Comparison of ENCODE assay signal across 17 cellular contexts in the genomic region with DNA sequence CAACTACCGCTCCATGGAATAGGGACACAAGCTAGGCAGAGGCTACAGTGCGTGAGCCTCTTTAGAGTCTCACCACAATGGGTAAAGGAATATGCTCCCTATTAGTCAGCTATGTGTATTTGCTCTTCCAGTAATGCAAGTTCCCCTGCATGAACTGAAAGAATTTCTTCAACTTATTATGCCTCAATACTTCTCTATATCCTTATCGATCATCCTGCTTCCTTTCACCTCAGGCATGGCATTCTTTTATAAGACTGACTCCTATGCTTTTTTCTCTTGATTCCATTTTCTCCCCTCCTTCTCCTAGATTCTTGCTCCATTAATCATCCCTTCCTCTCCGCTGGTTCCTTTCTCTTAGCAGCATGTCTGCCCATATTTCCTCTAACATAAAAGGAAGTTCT.
A peak's percentile ranks its signal among the peaks of the same experiment; 100 is the strongest.
DNase-seq lines count a peak whose midpoint lies in the region; FAIRE-seq and TF ChIP-seq lines count a peak whose summit lies in the region.
"Had no signal": no experiment of that assay in that cellular context is flagged by ENCODE, and none has a peak within 500 bp of the region (broad histone marks: within the 10 kb centered on the region; RNA-seq: fewer than 3 reads in every experiment).

No MANE protein-coding gene starts in this region.

- BruUV-seq in mammary epithelial cell (replicated peaks; lab: Mats Ljungman, UMichigan): no TSS peak

- H3K9ac ChIP-seq in mammary epithelial cell (ENCODE audit: insufficient read depth, low read length): no peak overlapping the region

- 95% methylated on average over 4 of the region's 4 CpGs for WGBS in mammary epithelial cell (ENCODE audit: low coverage, missing lambda C conversion rate)
- 78 to 88% (median 87%) methylated on average over 4 of the region's 4 CpGs for WGBS in adrenal gland, 4 donors

- H3K4me3 ChIP-seq in mammary epithelial cell (replicated peaks in 1 of 3; ENCODE audit: insufficient read depth in 1 of 3, low read depth in 2 of 3, low read length in 3 of 3): no peak overlapping the region
- H3K4me3 ChIP-seq in adrenal gland: no peak overlapping the region
- H3K4me3 ChIP-seq: right lobe of liver, uterus had no signal

- no peaks in the 10 kb centered on the region for H3K79me2 ChIP-seq in mammary epithelial cell (ENCODE audit: insufficient read depth, low read length)

- H2AFZ ChIP-seq in mammary epithelial cell (ENCODE audit: low read depth, low read length): no peak overlapping the region

- intact Hi-C loops in mammary epithelial cell (cut with micrococcal nuclease) (no loop called here), adrenal gland (cut with DNase I) (no loop called here)

- H3K9me3 ChIP-seq in mammary epithelial cell (replicated peaks; ENCODE audit: insufficient read depth, low read length) (no peaks in the 10 kb centered on the region), adrenal gland (replicated peaks in 1 of 3) (no peaks in the 10 kb centered on the region)
- H3K9me3 ChIP-seq: right lobe of liver, uterus had no signal

- CTCF ChIA-PET in mammary epithelial cell (lab: Charles Lee; ENCODE audit: low non-redundant PET): no interaction called here

- H3K36me3 ChIP-seq in mammary epithelial cell (ENCODE audit: insufficient read depth, low read length) (no peaks in the 10 kb centered on the region), adrenal gland (replicated peaks in 1 of 2) (no peaks in the 10 kb centered on the region)
- H3K36me3 ChIP-seq: right lobe of liver, uterus had no signal

- dilution Hi-C loops in mammary epithelial cell (cut with HindIII; ENCODE audit: low sequenced_read_pairs): no loop called here

- no peak for TF ChIP-seq CTCF in mammary epithelial cell (conservative IDR thresholded peaks at IDR 0.05 in 1 of 2, IDR thresholded peaks at IDR 0.05 in 1 of 2; ENCODE audit: extremely low read depth in 1 of 2, insufficient read depth in 1 of 2, low read depth in 1 of 2, low read length in 2 of 2)
- no peak for TF ChIP-seq CTCF in adrenal gland (IDR thresholded peaks at IDR 0.05)

- no peak overlapping the region for H3K4me2 ChIP-seq in mammary epithelial cell (ENCODE audit: insufficient read depth, low read depth, low read length)

- in situ Hi-C loops in ACHN (cut with HindIII; ENCODE audit: low pct_ligation_motif_present, low pct_unique_long_range_greater_than_20kb, low sequenced_read_pairs) (no loop called here), mammary epithelial cell (cut with MboI; ENCODE audit: low sequenced_read_pairs in 2 of 2) (no loop called here)

- H3K27ac ChIP-seq in mammary epithelial cell (ENCODE audit: insufficient read depth, low read depth, low read length): no peak overlapping the region
- no peak overlapping the region for H3K27ac ChIP-seq in adrenal gland
- H3K27ac ChIP-seq: right lobe of liver, uterus had no signal

- H3K4me1 ChIP-seq in mammary epithelial cell (ENCODE audit: insufficient read depth, low read length) (peaks cover 10% of the 10 kb centered on the region), adrenal gland (replicated peaks in 1 of 2) (no peaks in the 10 kb centered on the region)
- H3K4me1 ChIP-seq: uterus had no signal

- no peaks in the 10 kb centered on the region for H4K20me1 ChIP-seq in mammary epithelial cell (ENCODE audit: insufficient read depth, low read length)

- FAIRE-seq in HTR-8/SVneo (lab: Jason Lieb, UNC): no peak

- no peaks in the 10 kb centered on the region for H3K27me3 ChIP-seq in mammary epithelial cell (ENCODE audit: insufficient read depth, low read length)
- no peaks in the 10 kb centered on the region for H3K27me3 ChIP-seq in adrenal gland
- H3K27me3 ChIP-seq: right lobe of liver, uterus had no signal

- TF ChIP-seq POLR2A in adrenal gland (IDR thresholded peaks at IDR 0.05): no peak

- DNase-seq in ACHN (peak; percentile 36), LHCN-M2 (ENCODE audit: low read depth) (peak; percentile 26), mammary epithelial cell (peak; percentile 7), glomerular endothelial cell (ENCODE audit: extremely low read depth, low read depth, low spot score) (peak; percentile 4), adrenal gland (no peak), NCI-H510A treated with DMSO at 0.1 percent for 48 hours (lab: John Stamatoyannopoulos, UW) (no peak), NCI-H2107 treated with DMSO at 0.1 percent for 48 hours (lab: John Stamatoyannopoulos, UW; ENCODE audit: unreplicated experiment) (no peak), HTR-8/SVneo (ENCODE audit: insufficient read length, low spot score) (no peak)
- DNase-seq: activated CD4-positive, alpha-beta T cell treated with anti-CD3 and anti-CD28 coated beads, Interleukin-2, amount 50 U/mL, for 1 hour; activated naive CD4-positive, alpha-beta T cell treated with anti-CD3 and anti-CD28 coated beads, Interleukin-2, amount 10 ng/mL, durations not matched to agents 7 days and 5 days; CD8-positive, alpha-beta T cell; DND-41; NCI-H2171; NCI-H748 treated with DMSO at 0.1 percent for 48 hours; right lobe of liver; stimulated activated naive CD8-positive, alpha-beta T cell treated with anti-CD3 and anti-CD28 coated beads, Interleukin-15, amount 100 ng/mL, for 72 hours; uterus had no signal

Comparison
In these comparisons a context has a peak if more than half of its experiments do, and no peak if none do; other contexts are left out.
1. DNase-seq: peak in ACHN (single experiment), LHCN-M2 (single experiment), mammary epithelial cell (single experiment) and glomerular endothelial cell (single experiment); none in adrenal gland (0 of 7), NCI-H510A treated with DMSO at 0.1 percent for 48 hours (single experiment), NCI-H2107 treated with DMSO at 0.1 percent for 48 hours (single experiment) and HTR-8/SVneo (single experiment).